ENCODE assay signal across 1 cellular context in genomic region chr19:39407394-39407643, GRCh38.
TF ChIP-seq lines count a peak whose summit lies in the region.

No MANE protein-coding gene starts in this region.

TF ChIP-seq in H1, 55 proteins besides CTCF, POLR2A, EP300 and RAD21:
- no peak for TF ChIP-seq SIRT6 (IDR thresholded peaks at IDR 0.05; ENCODE audit: low read length)
- 0 out of 4 replicates have a peak, but pooled peaks of 1 of the 2 experiments have one; percentile 3 for TF ChIP-seq SIN3A (conservative IDR thresholded peaks at IDR 0.05 in 1 of 2, IDR thresholded peaks at IDR 0.05 in 1 of 2; ENCODE audit: low read depth in 1 of 2, low read length in 2 of 2)
- no peak for TF ChIP-seq GTF2F1 (IDR thresholded peaks at IDR 0.05; ENCODE audit: borderline replicate concordance, low read depth, low read length)
- TF ChIP-seq CBX5 (IDR thresholded peaks at IDR 0.05; ENCODE audit: low read depth, low read length) = no peak
- TF ChIP-seq SP2 (IDR thresholded peaks at IDR 0.05; ENCODE audit: low read length) = no peak
